Comparison of ENCODE assay signal across 10 cellular contexts in genomic region chr1:18965206-18966173, GRCh38. TPM values are rescaled to one million over a fixed set of nuclear protein-coding genes. Genes with fewer than 3 reads are reported as not detected.
DNase-seq lines count a peak whose midpoint lies in the region; ATAC-seq, FAIRE-seq and TF ChIP-seq lines count a peak whose summit lies in the region.
"Had no signal": no experiment of that assay in that cellular context is flagged by ENCODE, and none has a peak within 500 bp of the region (broad histone marks: within the 10 kb centered on the region; RNA-seq: fewer than 3 reads in every experiment).

No MANE protein-coding gene starts in this region.

- H3K9ac ChIP-seq in K562 (ENCODE audit: insufficient read depth in 1 of 2, low read depth in 2 of 2, low read length in 2 of 2): no peak overlapping the region
- H3K9ac ChIP-seq: KMS-11 had no signal

- no peak overlapping the region for H3K4me3 ChIP-seq in K562
- H3K4me3 ChIP-seq in osteoblast (ENCODE audit: insufficient read depth, low read length): no peak overlapping the region
- H3K4me3 ChIP-seq: left ventricle myocardium inferior had no signal

- FAIRE-seq in K562 (lab: Jason Lieb, UNC): no peak

- 4% methylated on average over 17 of the region's 17 CpGs for WGBS in K562 (ENCODE audit: insufficient coverage, low coverage, missing lambda C conversion rate)

- peaks cover 59 to 69% of the 10 kb centered on the region in 2 experiments for H3K27me3 ChIP-seq in K562 (ENCODE audit: control insufficient read depth in 2 of 2, insufficient read depth in 2 of 2, low read length in 2 of 2)
- H3K27me3 ChIP-seq in osteoblast (ENCODE audit: insufficient read depth, low read length): peaks cover 1% of the 10 kb centered on the region

- H3K79me2 ChIP-seq in K562 (ENCODE audit: control insufficient read depth, insufficient read depth, low read length): no peaks in the 10 kb centered on the region
- H3K79me2 ChIP-seq in osteoblast (ENCODE audit: insufficient read depth, low read length): no peaks in the 10 kb centered on the region

- H3K9me1 ChIP-seq in K562 (ENCODE audit: control insufficient read depth, insufficient read depth, low read length): no peaks in the 10 kb centered on the region

- no peak for TF ChIP-seq EP300 in K562 (IDR thresholded peaks at IDR 0.05; ENCODE audit: low read length)

- TF ChIP-seq RAD21 in K562 (CRISPR knock-in tag; conservative IDR thresholded peaks at IDR 0.05 in 1 of 2, IDR thresholded peaks at IDR 0.05 in 1 of 2): no peak

- no peak overlapping the region for H3K4me2 ChIP-seq in K562 (ENCODE audit: insufficient read depth, low read length)
- peak overlapping the region; percentile 23 for H3K4me2 ChIP-seq in osteoblast (ENCODE audit: insufficient read depth, low read length)
- H3K4me2 ChIP-seq: KMS-11 had no signal

- DNase-seq in GM04504 (ENCODE audit: low read depth) (peak; percentile 61), HT1080 (ENCODE audit: low read depth) (peak; percentile 69), K562 (ENCODE audit: extremely low read depth in 1 of 4, low spot score in 3 of 4) (no peak), osteoblast (ENCODE audit: insufficient read length, low spot score, missing footprints) (no peak), caudate nucleus (lab: John Stamatoyannopoulos, UW) (no peak)
- DNase-seq: GOT3, left ventricle myocardium inferior had no signal

- POLR2A ChIA-PET in K562 (lab: Yijun Ruan, JAX): interaction anchor here (0.6 to 1.2 kb wide), 3 partner anchors 9 to 11 kb away, joined by 3 to 4 read pairs (median 3); no protein-coding TSS in a partner anchor

- TF ChIP-seq CTCF in K562 (IDR thresholded peaks at IDR 0.05 in 2 of 3, conservative IDR thresholded peaks at IDR 0.05 in 1 of 3; ENCODE audit: insufficient read depth in 2 of 3, low read depth in 1 of 3, low read length in 3 of 3) (no peak), osteoblast (IDR thresholded peaks at IDR 0.05; ENCODE audit: extremely low read depth, low read depth, low read length) (no peak)

- H3K4me1 ChIP-seq in K562 (replicated peaks in 1 of 2; ENCODE audit: control insufficient read depth in 2 of 2, insufficient read depth in 2 of 2, low read length in 2 of 2) (no peaks in the 10 kb centered on the region), osteoblast (ENCODE audit: insufficient read depth, low read length) (peaks cover 9% of the 10 kb centered on the region)
- H3K4me1 ChIP-seq: left ventricle myocardium inferior had no signal

- BruUV-seq in K562 (replicated peaks; lab: Mats Ljungman, UMichigan): no TSS peak

- no peaks in the 10 kb centered on the region for H3K9me3 ChIP-seq in K562 (replicated peaks; ENCODE audit: control insufficient read depth, insufficient read depth, low read depth, low read length)
- H3K9me3 ChIP-seq in osteoblast (ENCODE audit: low read depth, low read length): no peaks in the 10 kb centered on the region
- H3K9me3 ChIP-seq: left ventricle myocardium inferior had no signal

- H3K27ac ChIP-seq in K562 (ENCODE audit: extremely low read depth, low read depth, low read length): no peak overlapping the region
- no peak overlapping the region for H3K27ac ChIP-seq in osteoblast (ENCODE audit: low read depth, low read length)
- H3K27ac ChIP-seq in caudate nucleus (ENCODE audit: low read depth, low read length): no peak overlapping the region
- H3K27ac ChIP-seq: KMS-11, left ventricle myocardium inferior had no signal

- intact Hi-C loops in K562 (cut with micrococcal nuclease): no loop called here

- no peak; the same call in 2 of the 3 replicates for ATAC-seq in K562
- ATAC-seq in HG03025 (IDR thresholded peaks at IDR 0.05; ENCODE audit: low FRiP score, unreplicated experiment): no peak
- no peak for ATAC-seq in HG02970 (IDR thresholded peaks at IDR 0.05; ENCODE audit: low FRiP score, unreplicated experiment)

- in situ Hi-C loops in K562 (cut with MboI): no loop called here

- no peak for TF ChIP-seq POLR2A in K562 (conservative IDR thresholded peaks at IDR 0.05)

- H4K20me1 ChIP-seq in K562 (replicated peaks; ENCODE audit: control insufficient read depth, insufficient read depth, low read length): peaks cover 4% of the 10 kb centered on the region
- no peaks in the 10 kb centered on the region for H4K20me1 ChIP-seq in osteoblast (ENCODE audit: insufficient read depth, low read length)

- H3K36me3 ChIP-seq in K562 (ENCODE audit: control insufficient read depth, insufficient read depth, low read length) (no peaks in the 10 kb centered on the region), osteoblast (ENCODE audit: insufficient read depth, low read length) (no peaks in the 10 kb centered on the region)
- H3K36me3 ChIP-seq: left ventricle myocardium inferior had no signal

- CTCF ChIA-PET in K562 (lab: Yijun Ruan, JAX; ENCODE audit: low intra/inter-chr PET ratio): no interaction called here

- H2AFZ ChIP-seq in K562 (ENCODE audit: low read depth, low read length) (no peak overlapping the region), osteoblast (ENCODE audit: low read length) (peak overlapping the region; percentile 47)

TF ChIP-seq in K562, 482 proteins besides CTCF, POLR2A, EP300 and RAD21 (continues in another document):
- TF ChIP-seq ARHGAP35 (IDR thresholded peaks at IDR 0.05; ENCODE audit: partially characterized antibody): no peak
- TF ChIP-seq EGR1 (conservative IDR thresholded peaks at IDR 0.05): no peak
- no peak for TF ChIP-seq CEBPG (CRISPR knock-in tag; IDR thresholded peaks at IDR 0.05)
- peak in 1 of 2 experiments; percentile 74; a peak in 1 of 4 replicates for TF ChIP-seq CEBPG (tag; conservative IDR thresholded peaks at IDR 0.05 in 1 of 2, IDR thresholded peaks at IDR 0.05 in 1 of 2)
- TF ChIP-seq ZNF639 (CRISPR knock-in tag; conservative IDR thresholded peaks at IDR 0.05 in 1 of 2, IDR thresholded peaks at IDR 0.05 in 1 of 2): no peak
- TF ChIP-seq ZNF431 (CRISPR knock-in tag; IDR thresholded peaks at IDR 0.05): no peak
- no peak for TF ChIP-seq FOS (IDR thresholded peaks at IDR 0.05; ENCODE audit: extremely low read depth, insufficient read length)
- TF ChIP-seq USF1 (CRISPR knock-in tag; IDR thresholded peaks at IDR 0.05): no peak
- TF ChIP-seq ATF3 (IDR thresholded peaks at IDR 0.05): peak; percentile 12; the same call in 1 of the 2 replicates
- no peak for TF ChIP-seq ATF3 (CRISPR knock-in tag; conservative IDR thresholded peaks at IDR 0.05)

RNA-seq across cellular contexts. Expression of gene IFFO2, which starts 9.0 kb away (rescaled TPM):
- total RNA-seq in HT1080 (2014; rRNA removed; shearing (Covaris generic)): 20.1 and 34.6 TPM in 2 replicates
- 20.0 and 27.1 TPM in 2 replicates for polyA plus RNA-seq in HT1080 (2015; cell fraction: cytosol; rRNA removed)
- 42.5 and 49.5 TPM in 2 replicates for polyA plus RNA-seq in HT1080 (2015; cell fraction: nucleus; rRNA removed)
- total RNA-seq in K562 (2011; cell fraction: chromatin; rRNA removed; ENCODE audit: low replicate concordance): 0.12 TPM in 2 replicates
- total RNA-seq in K562 (2011; cell fraction: nucleolus; rRNA removed): 0.13 and 0.17 TPM in 2 replicates
- 0.15 and 0.38 TPM in 2 replicates for total RNA-seq in K562 (2011; cell fraction: nucleoplasm; rRNA removed)
- total RNA-seq in K562 (2014; rRNA removed) (0.32 and 0.37 TPM in 2 replicates), K562 (2014; rRNA removed; fragmentation: Illumina TruSeq; extraction: Trizol) (0.15 and 0.26 TPM in 2 replicates), K562 (2015; rRNA removed; fragmentation: Illumina TruSeq; extraction: Trizol) (0.38 and 0.40 TPM in 2 replicates), K562 (2021) (0.67 and 1.0 TPM in 2 replicates), osteoblast (6.8 and 10.9 TPM in 2 replicates)
- polyA plus RNA-seq in K562 (2011; rRNA removed) (0.20 and 0.49 TPM in 2 replicates), K562 (2014; fragmentation: Illumina TruSeq; extraction: Trizol) (0.49 and 0.51 TPM in 2 replicates), K562 (2014; fragmentation: Nextera tagmentation; extraction: Ambion mirVana) (not detected), K562 (2014; rRNA removed) (0.44 and 0.50 TPM in 2 replicates)
- 0.78 and 0.85 TPM in 2 replicates for polyA plus RNA-seq in K562 (2011; cell fraction: cytosol; rRNA removed)
- 0.15 and 0.47 TPM in 2 replicates for polyA plus RNA-seq in K562 (2011; cell fraction: nucleus; rRNA removed)
- 0.81 and 1.1 TPM in 2 replicates for polyA plus RNA-seq in K562 (2012)
- polyA minus RNA-seq in K562 (2011; rRNA and poly(A)+ RNA removed): 0.75 and 0.88 TPM in 2 replicates
- polyA minus RNA-seq in K562 (2011; cell fraction: cytosol; rRNA and poly(A)+ RNA removed): 0.46 and 0.76 TPM in 2 replicates
- 0.22 and 0.27 TPM in 2 replicates for polyA minus RNA-seq in K562 (2011; cell fraction: nucleus; rRNA and poly(A)+ RNA removed)

Comparison
In these comparisons a context has a peak if more than half of its experiments do, and no peak if none do; other contexts are left out.
1. DNase-seq: peak in GM04504 (single experiment) and HT1080 (single experiment); none in K562 (0 of 4), osteoblast (single experiment) and caudate nucleus (0 of 61).